Comparison of ENCODE assay signal across 16 cellular contexts in the genomic region with DNA sequence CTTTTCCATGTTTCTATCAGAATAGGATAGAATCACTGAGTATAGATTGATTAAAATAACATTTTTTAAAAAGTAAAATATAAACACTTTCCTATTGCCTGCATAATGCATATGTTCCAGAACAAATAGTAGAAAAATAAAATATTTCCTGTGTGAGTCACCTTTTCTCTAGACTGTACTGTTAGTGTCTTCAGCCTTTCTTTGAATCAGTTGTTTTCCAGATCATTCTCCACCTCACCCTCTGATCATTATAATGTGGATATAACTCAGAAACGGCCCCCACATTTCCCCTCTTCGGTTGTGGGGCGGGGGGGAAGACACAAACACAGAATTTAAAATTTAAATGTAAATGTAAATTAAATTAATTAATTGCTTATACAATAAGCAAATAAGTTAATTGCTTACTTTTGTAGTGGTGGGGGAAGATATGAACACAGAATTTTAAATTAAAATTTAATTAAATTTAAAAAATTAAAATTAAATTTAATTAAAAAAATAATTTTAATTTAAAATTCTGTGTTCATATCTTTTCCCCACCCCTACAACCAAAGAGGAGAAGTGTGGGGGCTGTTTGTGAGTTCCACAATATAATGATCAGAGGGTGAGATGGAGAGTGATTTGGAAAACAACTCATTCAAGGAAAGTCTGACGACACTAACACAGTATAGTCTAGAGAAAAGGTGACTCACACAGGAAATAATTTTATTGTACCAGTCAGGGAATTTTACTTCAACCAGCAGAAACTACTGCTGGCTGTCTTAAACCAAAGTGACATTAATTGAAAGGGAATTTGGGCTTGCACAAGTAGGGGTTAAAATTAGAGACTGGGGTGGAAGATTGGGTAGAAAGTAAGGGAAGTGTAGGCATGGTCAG. TPM values are rescaled to one million over a fixed set of nuclear protein-coding genes. Genes with fewer than 3 reads are reported as not detected.
A peak's percentile ranks its signal among the peaks of the same experiment; 100 is the strongest.
DNase-seq lines count a peak whose midpoint lies in the region; ATAC-seq, FAIRE-seq and TF ChIP-seq lines count a peak whose summit lies in the region.
"Had no signal": no experiment of that assay in that cellular context is flagged by ENCODE, and none has a peak within 500 bp of the region (broad histone marks: within the 10 kb centered on the region; RNA-seq: fewer than 3 reads in every experiment).

No MANE protein-coding gene starts in this region.

- FAIRE-seq in H54 (lab: Jason Lieb, UNC), result no peak
- FAIRE-seq: islet of Langerhans had no signal

- no peaks in the 10 kb centered on the region for H3K79me2 ChIP-seq in ACC112 (ENCODE audit: control insufficient read depth, insufficient read depth, low read length, unreplicated experiment)

- TF ChIP-seq CTCF in foreskin keratinocyte (conservative IDR thresholded peaks at IDR 0.05), result no peak
- no peak for TF ChIP-seq CTCF in ascending aorta (IDR thresholded peaks at IDR 0.05)

- no peak for TF ChIP-seq POLR2A in H54 (IDR thresholded peaks at IDR 0.05; ENCODE audit: low read depth, low read length)

- ATAC-seq in foreskin keratinocyte, result peak; percentile 89

- no peaks in the 10 kb centered on the region for H3K36me3 ChIP-seq in ACC112 (ENCODE audit: insufficient read depth, low read length)
- H3K36me3 ChIP-seq in ascending aorta, result no peaks in the 10 kb centered on the region
- H3K36me3 ChIP-seq: neural progenitor cell had no signal

- H3K27me3 ChIP-seq in ACC112 (ENCODE audit: insufficient read depth, low read length) (peaks cover 7% of the 10 kb centered on the region), foreskin keratinocyte (no peaks in the 10 kb centered on the region), ascending aorta (no peaks in the 10 kb centered on the region)
- H3K27me3 ChIP-seq: neural progenitor cell had no signal

- peaks cover 17% of the 10 kb centered on the region for H3K4me1 ChIP-seq in ACC112 (ENCODE audit: control insufficient read depth, insufficient read depth, low read length, unreplicated experiment)
- H3K4me1 ChIP-seq in foreskin keratinocyte, result peaks cover 14% of the 10 kb centered on the region
- no peaks in the 10 kb centered on the region for H3K4me1 ChIP-seq in ascending aorta
- H3K4me1 ChIP-seq: neural progenitor cell had no signal

- H3K27ac ChIP-seq in ACC112 (ENCODE audit: low read depth, low read length) (peak overlapping the region; percentile 62), foreskin keratinocyte (peak overlapping the region; percentile 70), ascending aorta (no peak overlapping the region)
- H3K27ac ChIP-seq: neural progenitor cell had no signal

- peak overlapping the region; percentile 40; the same call in 1 of the 2 replicates for H3K4me3 ChIP-seq in ACC112 (ENCODE audit: low read depth, low read length)
- H3K4me3 ChIP-seq in ascending aorta, result no peak overlapping the region
- H3K4me3 ChIP-seq: neural progenitor cell had no signal

- intact Hi-C loops in ascending aorta (cut with DNase I), result no loop called here

- DNase-seq in H54 (ENCODE audit: insufficient read length, low spot score), result peak; percentile 15
- peak; percentile 30 for DNase-seq in SW480 (ENCODE audit: low spot score)
- peak; percentile 32 to 63 for DNase-seq in foreskin keratinocyte
- no peak for DNase-seq in amygdala (lab: John Stamatoyannopoulos, UW)
- DNase-seq in C1 segment of cervical spinal cord (lab: John Stamatoyannopoulos, UW), result no peak
- no peak for DNase-seq in ascending aorta (ENCODE audit: low spot score in 2 of 2)
- DNase-seq in ecto neural progenitor cell (ENCODE audit: low spot score), result no peak
- DNase-seq: COR-L47; Karpas-422; NCI-H748 treated with DMSO at 0.1 percent for 48 hours; stimulated activated CD4-positive, alpha-beta T cell treated with anti-CD3 and anti-CD28 coated beads, Interleukin-1b, Interleukin-23, amount 100 ng/mL, for 48 hours; substantia nigra; T1000 had no signal

- no peaks in the 10 kb centered on the region for H3K9me3 ChIP-seq in ascending aorta

- no peak overlapping the region for H2AFZ ChIP-seq in ACC112 (ENCODE audit: low read length, unreplicated experiment)
- H2AFZ ChIP-seq: neural progenitor cell had no signal

RNA-seq across cellular contexts. Expression of gene PROKR2, which starts 37.1 kb away (rescaled TPM):
- total RNA-seq in foreskin keratinocyte (not detected in 2 replicates), ascending aorta (not detected)
- not detected in 2 replicates for polyA plus RNA-seq in foreskin keratinocyte

Comparison
In these comparisons a context has a peak if more than half of its experiments do, and no peak if none do; other contexts are left out.
1. H3K27ac ChIP-seq: peak in ACC112 (single experiment) and foreskin keratinocyte (single experiment); none in ascending aorta (0 of 2).
2. DNase-seq: peak in H54 (single experiment), SW480 (single experiment) and foreskin keratinocyte (2 of 2); none in amygdala (0 of 56), C1 segment of cervical spinal cord (0 of 14), ascending aorta (0 of 2) and ecto neural progenitor cell (single experiment).